29 cellular contexts compared by ENCODE assay signal in genomic region chr19:11223208-11223607, GRCh38. TPM values are rescaled to one million over a fixed set of nuclear protein-coding genes. Genes with fewer than 3 reads are reported as not detected.
"Had no signal": no experiment of that assay in that cellular context is flagged by ENCODE, and none has a peak within 500 bp of the region (broad histone marks: within the 10 kb centered on the region; RNA-seq: fewer than 3 reads in every experiment).

No MANE protein-coding gene starts in this region.

- H3K27ac ChIP-seq: brain microvascular endothelial cell, cardiac muscle cell, Peyer's patch, RWPE1, SJSA1, VCaP had no signal

- H3K27me3 ChIP-seq: brain microvascular endothelial cell, cardiac muscle cell, Peyer's patch, SJSA1 had no signal

- H3K36me3 ChIP-seq: cardiac muscle cell had no signal

- H3K4me3 ChIP-seq: cardiac muscle cell, Peyer's patch, SJSA1 had no signal

- H3K27ac Mint-ChIP-seq: activated CD4-positive, alpha-beta memory T cell treated with anti-CD3 and anti-CD28 coated beads, Interleukin-2, amount 10 ng/mL, durations not matched to agents 7 days and 5 days; activated CD4-positive, alpha-beta T cell treated with anti-CD3 and anti-CD28 coated beads for 36 hours; activated naive CD4-positive, alpha-beta T cell treated with anti-CD3 and anti-CD28 coated beads for 36 hours; activated naive CD8-positive, alpha-beta T cell; activated T-helper 17 cell treated with anti-CD3 and anti-CD28 coated beads, Interleukin-2, amount 50 U/mL, for 72 hours had no signal

- H3K4me1 Mint-ChIP-seq: activated CD4-positive, alpha-beta memory T cell treated with anti-CD3 and anti-CD28 coated beads, Interleukin-2, amount 10 ng/mL, durations not matched to agents 7 days and 5 days; activated CD4-positive, alpha-beta T cell treated with anti-CD3 and anti-CD28 coated beads for 36 hours; activated T-helper 17 cell treated with anti-CD3 and anti-CD28 coated beads, Interleukin-2, amount 50 U/mL, for 72 hours had no signal

- H3K4me1 ChIP-seq: Peyer's patch, SJSA1 had no signal

- DNase-seq: activated CD4-positive, alpha-beta memory T cell treated with anti-CD3 and anti-CD28 coated beads, Interleukin-2, amount 10 ng/mL, durations not matched to agents 7 days and 5 days; activated CD4-positive, alpha-beta T cell treated with anti-CD3 and anti-CD28 coated beads for 36 hours; activated CD4-positive, alpha-beta T cell treated with anti-CD3 and anti-CD28 coated beads, Interleukin-2, amount 50 U/mL, for 1 hour; activated gamma-delta T cell; activated naive CD4-positive, alpha-beta T cell treated with anti-CD3 and anti-CD28 coated beads for 36 hours; activated T-cell treated with anti-CD3 and anti-CD28 coated beads for 4 hours; activated T-cell treated with anti-CD3 and anti-CD28 coated beads, Interleukin-2, amount 50 U/mL, for 48 hours; brain microvascular endothelial cell; NCI-H1092; NCI-H1417 treated with DMSO at 0.1 percent for 48 hours; NCI-H1694; NCI-H2029; NCI-H2107; NCI-H345; NCI-H510A; NCI-H526 treated with DMSO at 0.1 percent for 48 hours; NCI-H82; Peyer's patch; SHP77; T-helper 1 cell had no signal

- H3K4me3 Mint-ChIP-seq: activated CD4-positive, alpha-beta memory T cell treated with anti-CD3 and anti-CD28 coated beads, Interleukin-2, amount 10 ng/mL, durations not matched to agents 7 days and 5 days; activated CD4-positive, alpha-beta T cell treated with anti-CD3 and anti-CD28 coated beads for 36 hours; activated naive CD4-positive, alpha-beta T cell treated with anti-CD3 and anti-CD28 coated beads for 36 hours; activated naive CD8-positive, alpha-beta T cell; activated T-helper 17 cell treated with anti-CD3 and anti-CD28 coated beads, Interleukin-2, amount 50 U/mL, for 72 hours had no signal

- ATAC-seq: activated CD4-positive, alpha-beta T cell treated with anti-CD3 and anti-CD28 coated beads for 36 hours; activated T-helper 17 cell treated with anti-CD3 and anti-CD28 coated beads, Interleukin-2, amount 50 U/mL, for 72 hours had no signal

RNA-seq across cellular contexts. Expression of gene ANGPTL8, which starts 16.2 kb away (rescaled TPM):
- total RNA-seq: activated CD4-positive, alpha-beta memory T cell treated with anti-CD3 and anti-CD28 coated beads, Interleukin-2, amount 10 ng/mL, durations not matched to agents 7 days and 5 days; activated CD4-positive, alpha-beta T cell treated with anti-CD3 and anti-CD28 coated beads for 36 hours; activated CD8-positive, alpha-beta memory T cell treated with anti-CD3 and anti-CD28 coated beads for 36 hours; activated naive CD4-positive, alpha-beta T cell treated with anti-CD3 and anti-CD28 coated beads for 36 hours; activated T-helper 17 cell treated with anti-CD3 and anti-CD28 coated beads, Interleukin-2, amount 50 U/mL, for 72 hours; cardiac muscle cell; OCI-LY7; Peyer's patch; T-helper 2 cell treated with Interferon-gamma antibody and Interleukin-4, amounts not matched to agents 100 ng/mL and 5 ng/mL, for 36 hours had no signal
